ENCODE assay signal across 1 cellular context in genomic region chr16:2089676-2090480, GRCh38.
TF ChIP-seq lines count a peak whose summit lies in the region.

No MANE protein-coding gene starts in this region.

TF ChIP-seq in WTC11, 78 proteins besides CTCF, POLR2A, EP300 and RAD21:
- no peak for TF ChIP-seq ZNF138 (CRISPR knock-in tag; conservative IDR thresholded peaks at IDR 0.05)
- TF ChIP-seq RORB (CRISPR knock-in tag; IDR thresholded peaks at IDR 0.05) = no peak
- no peak for TF ChIP-seq ZBTB43 (CRISPR knock-in tag; IDR thresholded peaks at IDR 0.05)
- TF ChIP-seq JAZF1 (CRISPR knock-in tag; IDR thresholded peaks at IDR 0.05) = no peak
- TF ChIP-seq CREB1 (CRISPR knock-in tag; IDR thresholded peaks at IDR 0.05) = no peak
- TF ChIP-seq MAX (CRISPR knock-in tag; IDR thresholded peaks at IDR 0.05) = no peak
- TF ChIP-seq, protein P1, sequence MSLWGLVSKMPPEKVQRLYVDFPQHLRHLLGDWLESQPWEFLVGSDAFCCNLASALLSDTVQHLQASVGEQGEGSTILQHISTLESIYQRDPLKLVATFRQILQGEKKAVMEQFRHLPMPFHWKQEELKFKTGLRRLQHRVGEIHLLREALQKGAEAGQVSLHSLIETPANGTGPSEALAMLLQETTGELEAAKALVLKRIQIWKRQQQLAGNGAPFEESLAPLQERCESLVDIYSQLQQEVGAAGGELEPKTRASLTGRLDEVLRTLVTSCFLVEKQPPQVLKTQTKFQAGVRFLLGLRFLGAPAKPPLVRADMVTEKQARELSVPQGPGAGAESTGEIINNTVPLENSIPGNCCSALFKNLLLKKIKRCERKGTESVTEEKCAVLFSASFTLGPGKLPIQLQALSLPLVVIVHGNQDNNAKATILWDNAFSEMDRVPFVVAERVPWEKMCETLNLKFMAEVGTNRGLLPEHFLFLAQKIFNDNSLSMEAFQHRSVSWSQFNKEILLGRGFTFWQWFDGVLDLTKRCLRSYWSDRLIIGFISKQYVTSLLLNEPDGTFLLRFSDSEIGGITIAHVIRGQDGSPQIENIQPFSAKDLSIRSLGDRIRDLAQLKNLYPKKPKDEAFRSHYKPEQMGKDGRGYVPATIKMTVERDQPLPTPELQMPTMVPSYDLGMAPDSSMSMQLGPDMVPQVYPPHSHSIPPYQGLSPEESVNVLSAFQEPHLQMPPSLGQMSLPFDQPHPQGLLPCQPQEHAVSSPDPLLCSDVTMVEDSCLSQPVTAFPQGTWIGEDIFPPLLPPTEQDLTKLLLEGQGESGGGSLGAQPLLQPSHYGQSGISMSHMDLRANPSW (CRISPR knock-in tag; conservative IDR thresholded peaks at IDR 0.05; ENCODE audit: low read depth) = no peak
- TF ChIP-seq, protein P2, sequence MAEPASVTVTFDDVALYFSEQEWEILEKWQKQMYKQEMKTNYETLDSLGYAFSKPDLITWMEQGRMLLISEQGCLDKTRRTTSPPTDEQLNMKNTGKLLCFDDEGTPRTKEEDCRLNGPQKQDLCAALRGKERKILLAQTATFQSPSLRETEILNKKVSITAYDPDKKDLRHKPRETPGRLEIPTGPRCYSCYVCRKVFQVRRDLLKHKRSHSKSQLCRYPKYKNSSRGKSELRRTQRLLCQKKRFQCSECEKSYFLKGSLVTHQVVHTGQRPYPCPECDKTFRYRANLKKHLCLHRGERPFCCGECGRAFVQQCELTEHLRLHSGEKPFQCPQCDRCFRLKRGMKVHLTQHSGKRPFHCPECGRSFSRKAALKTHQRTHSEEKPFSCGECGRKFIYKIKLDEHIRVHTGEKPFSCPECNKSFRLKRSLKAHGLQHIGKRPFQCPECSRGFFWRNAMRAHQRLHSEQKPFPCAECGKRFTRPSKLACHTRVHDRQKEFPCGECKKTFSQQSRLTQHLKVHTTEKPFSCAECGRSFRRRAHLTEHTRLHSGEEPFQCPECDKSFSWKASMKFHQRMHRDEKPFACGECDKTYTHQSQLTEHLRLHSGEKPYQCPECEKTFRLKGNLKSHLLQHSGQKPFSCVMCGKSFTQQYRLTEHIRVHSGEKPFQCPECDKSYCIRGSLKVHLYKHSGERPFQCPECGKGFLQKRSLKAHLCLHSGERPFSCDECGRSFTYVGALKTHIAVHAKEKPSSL (CRISPR knock-in tag; conservative IDR thresholded peaks at IDR 0.05) = no peak
- no peak for TF ChIP-seq MYBL2 (CRISPR knock-in tag; IDR thresholded peaks at IDR 0.05)
- TF ChIP-seq NFATC4 (CRISPR knock-in tag; IDR thresholded peaks at IDR 0.05) = no peak
- no peak for TF ChIP-seq ELF4 (CRISPR knock-in tag; IDR thresholded peaks at IDR 0.05; ENCODE audit: low read depth)
- no peak for TF ChIP-seq HMGXB4 (CRISPR knock-in tag; IDR thresholded peaks at IDR 0.05)
- no peak for TF ChIP-seq USF1 (CRISPR knock-in tag; IDR thresholded peaks at IDR 0.05)
- TF ChIP-seq, protein P3, sequence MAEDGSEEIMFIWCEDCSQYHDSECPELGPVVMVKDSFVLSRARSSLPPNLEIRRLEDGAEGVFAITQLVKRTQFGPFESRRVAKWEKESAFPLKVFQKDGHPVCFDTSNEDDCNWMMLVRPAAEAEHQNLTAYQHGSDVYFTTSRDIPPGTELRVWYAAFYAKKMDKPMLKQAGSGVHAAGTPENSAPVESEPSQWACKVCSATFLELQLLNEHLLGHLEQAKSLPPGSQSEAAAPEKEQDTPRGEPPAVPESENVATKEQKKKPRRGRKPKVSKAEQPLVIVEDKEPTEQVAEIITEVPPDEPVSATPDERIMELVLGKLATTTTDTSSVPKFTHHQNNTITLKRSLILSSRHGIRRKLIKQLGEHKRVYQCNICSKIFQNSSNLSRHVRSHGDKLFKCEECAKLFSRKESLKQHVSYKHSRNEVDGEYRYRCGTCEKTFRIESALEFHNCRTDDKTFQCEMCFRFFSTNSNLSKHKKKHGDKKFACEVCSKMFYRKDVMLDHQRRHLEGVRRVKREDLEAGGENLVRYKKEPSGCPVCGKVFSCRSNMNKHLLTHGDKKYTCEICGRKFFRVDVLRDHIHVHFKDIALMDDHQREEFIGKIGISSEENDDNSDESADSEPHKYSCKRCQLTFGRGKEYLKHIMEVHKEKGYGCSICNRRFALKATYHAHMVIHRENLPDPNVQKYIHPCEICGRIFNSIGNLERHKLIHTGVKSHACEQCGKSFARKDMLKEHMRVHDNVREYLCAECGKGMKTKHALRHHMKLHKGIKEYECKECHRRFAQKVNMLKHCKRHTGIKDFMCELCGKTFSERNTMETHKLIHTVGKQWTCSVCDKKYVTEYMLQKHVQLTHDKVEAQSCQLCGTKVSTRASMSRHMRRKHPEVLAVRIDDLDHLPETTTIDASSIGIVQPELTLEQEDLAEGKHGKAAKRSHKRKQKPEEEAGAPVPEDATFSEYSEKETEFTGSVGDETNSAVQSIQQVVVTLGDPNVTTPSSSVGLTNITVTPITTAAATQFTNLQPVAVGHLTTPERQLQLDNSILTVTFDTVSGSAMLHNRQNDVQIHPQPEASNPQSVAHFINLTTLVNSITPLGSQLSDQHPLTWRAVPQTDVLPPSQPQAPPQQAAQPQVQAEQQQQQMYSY (CRISPR knock-in tag; IDR thresholded peaks at IDR 0.05) = no peak
- TF ChIP-seq ATF3 (CRISPR knock-in tag; conservative IDR thresholded peaks at IDR 0.05) = no peak
- TF ChIP-seq, protein P4, sequence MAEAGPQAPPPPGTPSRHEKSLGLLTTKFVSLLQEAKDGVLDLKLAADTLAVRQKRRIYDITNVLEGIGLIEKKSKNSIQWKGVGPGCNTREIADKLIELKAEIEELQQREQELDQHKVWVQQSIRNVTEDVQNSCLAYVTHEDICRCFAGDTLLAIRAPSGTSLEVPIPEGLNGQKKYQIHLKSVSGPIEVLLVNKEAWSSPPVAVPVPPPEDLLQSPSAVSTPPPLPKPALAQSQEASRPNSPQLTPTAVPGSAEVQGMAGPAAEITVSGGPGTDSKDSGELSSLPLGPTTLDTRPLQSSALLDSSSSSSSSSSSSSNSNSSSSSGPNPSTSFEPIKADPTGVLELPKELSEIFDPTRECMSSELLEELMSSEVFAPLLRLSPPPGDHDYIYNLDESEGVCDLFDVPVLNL (CRISPR knock-in tag; IDR thresholded peaks at IDR 0.05; ENCODE audit: borderline replicate concordance, low read depth) = no peak
- TF ChIP-seq, protein P5, sequence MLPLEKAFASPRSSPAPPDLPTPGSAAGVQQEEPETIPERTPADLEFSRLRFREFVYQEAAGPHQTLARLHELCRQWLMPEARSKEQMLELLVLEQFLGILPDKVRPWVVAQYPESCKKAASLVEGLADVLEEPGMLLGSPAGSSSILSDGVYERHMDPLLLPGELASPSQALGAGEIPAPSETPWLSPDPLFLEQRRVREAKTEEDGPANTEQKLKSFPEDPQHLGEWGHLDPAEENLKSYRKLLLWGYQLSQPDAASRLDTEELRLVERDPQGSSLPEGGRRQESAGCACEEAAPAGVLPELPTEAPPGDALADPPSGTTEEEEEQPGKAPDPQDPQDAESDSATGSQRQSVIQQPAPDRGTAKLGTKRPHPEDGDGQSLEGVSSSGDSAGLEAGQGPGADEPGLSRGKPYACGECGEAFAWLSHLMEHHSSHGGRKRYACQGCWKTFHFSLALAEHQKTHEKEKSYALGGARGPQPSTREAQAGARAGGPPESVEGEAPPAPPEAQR (CRISPR knock-in tag; IDR thresholded peaks at IDR 0.05) = no peak
- TF ChIP-seq, protein P6, sequence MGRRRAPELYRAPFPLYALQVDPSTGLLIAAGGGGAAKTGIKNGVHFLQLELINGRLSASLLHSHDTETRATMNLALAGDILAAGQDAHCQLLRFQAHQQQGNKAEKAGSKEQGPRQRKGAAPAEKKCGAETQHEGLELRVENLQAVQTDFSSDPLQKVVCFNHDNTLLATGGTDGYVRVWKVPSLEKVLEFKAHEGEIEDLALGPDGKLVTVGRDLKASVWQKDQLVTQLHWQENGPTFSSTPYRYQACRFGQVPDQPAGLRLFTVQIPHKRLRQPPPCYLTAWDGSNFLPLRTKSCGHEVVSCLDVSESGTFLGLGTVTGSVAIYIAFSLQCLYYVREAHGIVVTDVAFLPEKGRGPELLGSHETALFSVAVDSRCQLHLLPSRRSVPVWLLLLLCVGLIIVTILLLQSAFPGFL (CRISPR knock-in tag; IDR thresholded peaks at IDR 0.05; ENCODE audit: borderline replicate concordance) = no peak
- no peak for TF ChIP-seq JUN (CRISPR knock-in tag; IDR thresholded peaks at IDR 0.05)
